Comparison of ENCODE assay signal across 24 cellular contexts in genomic region chr17:30414486-30414885, GRCh38. TPM values are rescaled to one million over a fixed set of nuclear protein-coding genes. Genes with fewer than 3 reads are reported as not detected.
DNase-seq lines count a peak whose midpoint lies in the region; FAIRE-seq and TF ChIP-seq lines count a peak whose summit lies in the region.
"Had no signal": no experiment of that assay in that cellular context is flagged by ENCODE, and none has a peak within 500 bp of the region (broad histone marks: within the 10 kb centered on the region; RNA-seq: fewer than 3 reads in every experiment).

No MANE protein-coding gene starts in this region.

- H3K27me3 Mint-ChIP-seq in activated CD4-positive, alpha-beta T cell treated with anti-CD3 and anti-CD28 coated beads, Interleukin-2, amount 10 ng/mL, durations not matched to agents 24 days and 14 days, result no peaks in the 10 kb centered on the region
- no peaks in the 10 kb centered on the region for H3K27me3 Mint-ChIP-seq in astrocyte (ENCODE audit: low read depth, unreplicated experiment)
- H3K27me3 Mint-ChIP-seq: CD8-positive, alpha-beta memory T cell had no signal

- H3K9me2 ChIP-seq in GM23248 (ENCODE audit: insufficient read depth), result no peaks in the 10 kb centered on the region

- no peak for TF ChIP-seq CTCF in AG10803 (conservative IDR thresholded peaks at IDR 0.05; ENCODE audit: low read length)
- TF ChIP-seq CTCF in astrocyte (IDR thresholded peaks at IDR 0.05; ENCODE audit: insufficient read depth, low read depth, low read length), result no peak
- TF ChIP-seq CTCF in A673 (conservative IDR thresholded peaks at IDR 0.05; ENCODE audit: low read depth, low read length), result no peak

- H3K4me3 ChIP-seq in AG10803 (ENCODE audit: low read length) (no peak overlapping the region), GM23248 (no peak overlapping the region), astrocyte (ENCODE audit: insufficient read depth, low read depth, low read length) (no peak overlapping the region), A673 (ENCODE audit: low read depth, low read length, poor library complexity, severe bottlenecking) (no peak overlapping the region)
- H3K4me3 ChIP-seq: GM23338, PC-9 had no signal

- BruUV-seq in A673 (replicated peaks; lab: Mats Ljungman, UMichigan), result no TSS peak

- peak overlapping the region; percentile 15 for H3K27ac Mint-ChIP-seq in activated CD4-positive, alpha-beta T cell treated with anti-CD3 and anti-CD28 coated beads, Interleukin-2, amount 10 ng/mL, durations not matched to agents 24 days and 14 days
- no peak overlapping the region for H3K27ac Mint-ChIP-seq in astrocyte (ENCODE audit: unreplicated experiment)
- H3K27ac Mint-ChIP-seq: GM23338 had no signal

- H3K4me2 ChIP-seq in GM23248 (ENCODE audit: unreplicated experiment) (no peak overlapping the region), astrocyte (ENCODE audit: low read length) (no peak overlapping the region)
- H3K4me2 ChIP-seq: GM23338, PC-9 had no signal

- H3K9ac ChIP-seq in GM23248 (no peak overlapping the region), astrocyte (ENCODE audit: low read length) (no peak overlapping the region)

- in situ Hi-C loops in GM23248 (cut with MboI), result no loop called here

- H3K79me2 ChIP-seq in GM23248 (ENCODE audit: insufficient read depth) (peaks cover 74% of the 10 kb centered on the region), astrocyte (ENCODE audit: insufficient read depth, low read length) (no peaks in the 10 kb centered on the region)

- intact Hi-C loops in activated CD4-positive, alpha-beta T cell treated with anti-CD3 and anti-CD28 coated beads, Interleukin-2, amount 10 ng/mL, durations not matched to agents 24 days and 14 days (cut with micrococcal nuclease), result loop anchor here (5.0 kb wide), 1 partner anchor 37 kb away; the partner anchor contains the start of gene CPD
- intact Hi-C loops in A673 (cut with micrococcal nuclease; ENCODE audit: unreplicated experiment), result no loop called here

- H3K4me1 Mint-ChIP-seq in activated CD4-positive, alpha-beta T cell treated with anti-CD3 and anti-CD28 coated beads, Interleukin-2, amount 10 ng/mL, durations not matched to agents 24 days and 14 days, result peaks cover 23% of the 10 kb centered on the region
- peaks cover 4% of the 10 kb centered on the region for H3K4me1 Mint-ChIP-seq in astrocyte (ENCODE audit: low read depth, unreplicated experiment)

- no peak for FAIRE-seq in astrocyte (lab: Jason Lieb, UNC)
- FAIRE-seq: D721Med, GM19239 had no signal

- H4K20me1 ChIP-seq in GM23248 (ENCODE audit: insufficient read depth), result no peaks in the 10 kb centered on the region; the same call in 1 of the 2 replicates
- peaks cover 4% of the 10 kb centered on the region for H4K20me1 ChIP-seq in astrocyte (ENCODE audit: insufficient read depth, low read length)

- POLR2A ChIA-PET in A673 (lab: Charles Lee; ENCODE audit: low non-redundant PET), result no interaction called here

- CTCF ChIA-PET in A673 (lab: Charles Lee), result no interaction called here

- H2AFZ ChIP-seq in GM23248 (no peak overlapping the region), astrocyte (ENCODE audit: low read depth, low read length) (no peak overlapping the region)
- H2AFZ ChIP-seq: GM23338, PC-9 had no signal

- no peak overlapping the region for H3K27ac ChIP-seq in GM23248
- H3K27ac ChIP-seq in astrocyte (ENCODE audit: low read depth, low read length), result no peak overlapping the region
- no peak overlapping the region for H3K27ac ChIP-seq in A673 (ENCODE audit: low read depth, low read length, poor library complexity, severe bottlenecking)
- H3K27ac ChIP-seq: PC-9, RWPE1 had no signal

- peaks cover 7% of the 10 kb centered on the region for H3K9me3 Mint-ChIP-seq in activated CD4-positive, alpha-beta T cell treated with anti-CD3 and anti-CD28 coated beads, Interleukin-2, amount 10 ng/mL, durations not matched to agents 24 days and 14 days
- H3K9me3 Mint-ChIP-seq in astrocyte (ENCODE audit: unreplicated experiment), result no peaks in the 10 kb centered on the region
- H3K9me3 Mint-ChIP-seq: CD8-positive, alpha-beta memory T cell; GM23338 had no signal

- H3K36me3 Mint-ChIP-seq in activated CD4-positive, alpha-beta T cell treated with anti-CD3 and anti-CD28 coated beads, Interleukin-2, amount 10 ng/mL, durations not matched to agents 24 days and 14 days (ENCODE audit: low read depth), result peaks cover 16% of the 10 kb centered on the region
- peaks cover 3% of the 10 kb centered on the region for H3K36me3 Mint-ChIP-seq in astrocyte (ENCODE audit: low read depth, unreplicated experiment)

- WGBS in GM23248 (ENCODE audit: low coverage in 1 of 2, low lambda C conversion rate in 2 of 2, missing lambda C conversion rate in 2 of 2), 2 experiments, result 78 to 84% methylated on average over 4 of the region's 4 CpGs

- H3K4me1 ChIP-seq in GM23248 (ENCODE audit: insufficient read depth) (peaks cover 28% of the 10 kb centered on the region), astrocyte (ENCODE audit: insufficient read depth, low read length) (no peaks in the 10 kb centered on the region), A673 (ENCODE audit: insufficient read depth, low read length, poor library complexity, severe bottlenecking) (no peaks in the 10 kb centered on the region)

- H3K9me3 ChIP-seq in GM23248 (ENCODE audit: low read depth), result no peaks in the 10 kb centered on the region
- H3K9me3 ChIP-seq in astrocyte (ENCODE audit: insufficient read depth, low read depth, low read length), result no peaks in the 10 kb centered on the region
- no peaks in the 10 kb centered on the region for H3K9me3 ChIP-seq in A673 (ENCODE audit: low read depth, low read length, poor library complexity, severe bottlenecking)

- H3K4me3 Mint-ChIP-seq in activated CD4-positive, alpha-beta T cell treated with anti-CD3 and anti-CD28 coated beads, Interleukin-2, amount 10 ng/mL, durations not matched to agents 24 days and 14 days, result no peak overlapping the region
- no peak overlapping the region for H3K4me3 Mint-ChIP-seq in astrocyte (ENCODE audit: unreplicated experiment)
- H3K4me3 Mint-ChIP-seq: GM23338 had no signal

- H3K27me3 ChIP-seq in GM23248 (replicated peaks; ENCODE audit: insufficient read depth), result no peaks in the 10 kb centered on the region
- no peaks in the 10 kb centered on the region for H3K27me3 ChIP-seq in astrocyte (ENCODE audit: insufficient read depth, low read length)
- H3K27me3 ChIP-seq in A673 (replicated peaks; ENCODE audit: insufficient read depth, low read depth, low read length, poor library complexity), result no peaks in the 10 kb centered on the region

- H3K36me3 ChIP-seq in GM23248 (ENCODE audit: low read depth) (no peaks in the 10 kb centered on the region), astrocyte (ENCODE audit: insufficient read depth, low read length) (no peaks in the 10 kb centered on the region), A673 (ENCODE audit: insufficient read depth, low read length, poor library complexity, severe bottlenecking) (no peaks in the 10 kb centered on the region)

- DNase-seq in activated CD4-positive, alpha-beta T cell treated with anti-CD3 and anti-CD28 coated beads, Interleukin-2, amount 10 ng/mL, durations not matched to agents 24 days and 14 days, result no peak
- DNase-seq in activated CD4-positive, alpha-beta T cell treated with anti-CD3 and anti-CD28 coated beads for 1 hour, result no peak
- peak; percentile 76 for DNase-seq in AG10803 (ENCODE audit: low read depth)
- DNase-seq in GM23248, result peak; percentile 6
- peak; percentile 26 for DNase-seq in astrocyte (ENCODE audit: low read depth)
- no peak for DNase-seq in NCI-H748 treated with DMSO at 0.1 percent for 48 hours (lab: John Stamatoyannopoulos, UW)
- DNase-seq in SKM-1 (lab: John Stamatoyannopoulos, UW; ENCODE audit: unreplicated experiment), result no peak
- DNase-seq in A673 (ENCODE audit: low spot score), result no peak
- DNase-seq: C1 segment of cervical spinal cord; CD8-positive, alpha-beta memory T cell; HCEC 1CT; Kasumi-1; MM.1S; NCI-H1092; NCI-H1436 treated with DMSO at 0.1 percent for 48 hours; NCI-H2029; NCI-H345; NCI-H524 treated with DMSO at 0.1 percent for 48 hours; PC-9; SIG-M5 had no signal

- H3F3A ChIP-seq in GM23248 (ENCODE audit: insufficient read depth), result peaks cover 11% of the 10 kb centered on the region

RNA-seq across cellular contexts. Expression of gene CPD, which starts 35.8 kb away (rescaled TPM):
- total RNA-seq in activated CD4-positive, alpha-beta T cell treated with anti-CD3 and anti-CD28 coated beads, Interleukin-2, amount 10 ng/mL, durations not matched to agents 24 days and 14 days, result 26.6 and 33.4 TPM in 2 replicates
- total RNA-seq in GM23248 (2014; rRNA removed; shearing (Covaris generic)), result 82.5 and 121 TPM in 2 replicates
- 24.6 and 28.0 TPM in 2 replicates for polyA plus RNA-seq in GM23248 (2016; fragmentation: Nextera tagmentation; extraction: Ambion mirVana)
- total RNA-seq in astrocyte (51.2 and 55.2 TPM in 2 replicates), A673 (2021) (38.0 and 52.6 TPM in 2 replicates)

Comparison
In these comparisons a context has a peak if more than half of its experiments do, and no peak if none do; other contexts are left out.
1. DNase-seq: peak in AG10803 (single experiment), GM23248 (single experiment) and astrocyte (single experiment); none in activated CD4-positive, alpha-beta T cell treated with anti-CD3 and anti-CD28 coated beads, Interleukin-2, amount 10 ng/mL, durations not matched to agents 24 days and 14 days (single experiment), activated CD4-positive, alpha-beta T cell treated with anti-CD3 and anti-CD28 coated beads for 1 hour (single experiment), NCI-H748 treated with DMSO at 0.1 percent for 48 hours (single experiment), SKM-1 (single experiment) and A673 (single experiment).